ENCODE assay signal across 9 cellular contexts in the genomic region with DNA sequence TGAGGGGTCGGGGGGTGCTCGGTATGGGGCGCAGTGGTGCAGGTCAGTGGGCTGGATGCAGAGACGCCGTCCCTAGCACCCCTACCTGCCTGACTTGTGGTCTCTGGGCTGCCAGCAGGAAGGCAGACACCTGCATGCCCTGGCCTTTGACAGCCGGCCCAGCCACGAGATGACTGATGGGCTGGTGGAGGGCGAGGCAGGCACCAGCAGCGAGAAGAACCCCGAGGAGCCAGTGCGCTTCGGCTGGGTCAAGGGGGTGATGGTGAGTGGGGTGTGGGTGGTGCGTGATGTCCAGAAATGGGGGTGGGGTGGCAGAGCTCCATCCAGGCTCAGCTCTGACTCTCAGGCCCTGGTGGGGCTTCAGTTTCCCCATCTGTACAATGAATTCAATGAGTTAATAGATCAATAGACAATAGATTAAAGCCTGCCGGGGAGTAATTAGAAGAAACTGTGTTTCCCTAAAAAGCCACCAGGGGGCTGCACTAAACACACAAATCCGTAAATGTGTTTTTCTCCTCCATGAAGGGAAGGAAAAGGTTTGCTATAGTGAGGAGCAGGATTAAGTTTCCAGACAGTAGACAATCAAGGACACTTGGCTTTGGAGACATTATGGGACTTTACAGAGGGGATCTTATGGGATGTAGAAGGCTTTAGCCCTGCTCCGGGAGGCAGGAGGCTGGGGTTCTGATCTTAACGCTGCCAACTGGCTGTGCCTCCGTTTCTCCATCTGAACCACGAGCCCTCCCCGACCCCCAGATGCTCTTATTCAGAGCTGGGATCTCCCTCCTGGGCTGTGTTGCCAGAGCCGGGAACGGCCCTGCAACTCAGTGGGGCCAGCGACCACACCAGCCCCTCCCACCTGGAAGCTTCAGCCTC. TPM values are rescaled to one million over a fixed set of nuclear protein-coding genes. Genes with fewer than 3 reads are reported as not detected.
DNase-seq lines count a peak whose midpoint lies in the region; ATAC-seq, FAIRE-seq and TF ChIP-seq lines count a peak whose summit lies in the region.
"Had no signal": no experiment of that assay in that cellular context is flagged by ENCODE, and none has a peak within 500 bp of the region (broad histone marks: within the 10 kb centered on the region; RNA-seq: fewer than 3 reads in every experiment).

No MANE protein-coding gene starts in this region.

- dilution Hi-C loops in keratinocyte (cut with MboI; ENCODE audit: extremely low pct_ligation_motif_present, low sequenced_read_pairs): loop anchor here (25.0 kb wide), 1 partner anchor 105 kb away; no protein-coding TSS in a partner anchor

- H3K4me1 Mint-ChIP-seq in MCF 10A (ENCODE audit: insufficient read depth, unreplicated experiment): peaks cover 5% of the 10 kb centered on the region

- H4K20me1 ChIP-seq in keratinocyte (ENCODE audit: control insufficient read depth, extremely low read depth, insufficient read depth, low read length): no peaks in the 10 kb centered on the region

- no peaks in the 10 kb centered on the region for H3K79me2 ChIP-seq in keratinocyte (ENCODE audit: control insufficient read depth, insufficient read depth, low read length)

- FAIRE-seq in HTR-8/SVneo (lab: Jason Lieb, UNC): no peak
- FAIRE-seq in keratinocyte (lab: Jason Lieb, UNC): no peak

- H3K27ac ChIP-seq in keratinocyte (ENCODE audit: control insufficient read depth, insufficient read depth, low read length): no peak overlapping the region

- H2AFZ ChIP-seq in keratinocyte (ENCODE audit: control insufficient read depth, low read length): no peak overlapping the region

- CTCF ChIA-PET in MCF 10A (lab: Yijun Ruan, JAX): interaction anchor here (0.5 to 3.5 kb wide), 33 partner anchors 8 to 1458 kb away, joined by 3 to 27 read pairs (median 4); no protein-coding TSS in a partner anchor

- no peak overlapping the region for H3K9ac ChIP-seq in keratinocyte (ENCODE audit: control insufficient read depth, extremely low read depth, insufficient read depth, low read length)

- DNase-seq in DMS153 treated with DMSO at 0.1 percent for 48 hours (lab: John Stamatoyannopoulos, UW; ENCODE audit: unreplicated experiment) (peak; percentile 28), HTR-8/SVneo (ENCODE audit: insufficient read length, low spot score) (peak; percentile 72), RPMI8226 (peak; percentile 75), MCF 10A (ENCODE audit: unreplicated experiment) (peak; percentile 63), keratinocyte (ENCODE audit: low read depth, low spot score) (no peak)
- DNase-seq in stimulated activated CD4-positive, alpha-beta T cell treated with anti-CD3 and anti-CD28 coated beads, Interleukin-4, amount 100 ng/mL, for 1 hour: peak; percentile 16

- peak; percentile 66 for TF ChIP-seq CTCF in MCF 10A (IDR thresholded peaks at IDR 0.05; ENCODE audit: unreplicated experiment)
- peak; percentile 37 to 64 (median 53) for TF ChIP-seq CTCF in keratinocyte (optimal IDR thresholded peaks at IDR 0.05 in 1 of 3, IDR thresholded peaks at IDR 0.05 in 1 of 3, conservative IDR thresholded peaks at IDR 0.05 in 1 of 3; ENCODE audit: extremely low read depth in 1 of 3, insufficient read depth in 2 of 3, low read length in 3 of 3)

- no peaks in the 10 kb centered on the region for H3K4me1 ChIP-seq in keratinocyte (ENCODE audit: control insufficient read depth, extremely low read depth, insufficient read depth, low read length)

- no peaks in the 10 kb centered on the region for H3K36me3 ChIP-seq in keratinocyte (ENCODE audit: control insufficient read depth in 2 of 2, extremely low read depth in 1 of 2, insufficient read depth in 2 of 2, low read length in 2 of 2)

- no peaks in the 10 kb centered on the region for H3K27me3 ChIP-seq in keratinocyte (ENCODE audit: control insufficient read depth, extremely low read depth, insufficient read depth, low read length)

- ATAC-seq in HG03439 (IDR thresholded peaks at IDR 0.05; ENCODE audit: unreplicated experiment) (no peak), GM21825 (IDR thresholded peaks at IDR 0.05; ENCODE audit: unreplicated experiment) (no peak)

- H3K27ac Mint-ChIP-seq in MCF 10A (ENCODE audit: low read depth, unreplicated experiment): no peak overlapping the region
- H3K27ac Mint-ChIP-seq: activated naive CD4-positive, alpha-beta T cell treated with anti-CD3 and anti-CD28 coated beads, Interleukin-2, amount 50 U/mL, for 24 hours had no signal

- H3K4me3 Mint-ChIP-seq in MCF 10A (ENCODE audit: unreplicated experiment): no peak overlapping the region
- H3K4me3 Mint-ChIP-seq: activated naive CD4-positive, alpha-beta T cell treated with anti-CD3 and anti-CD28 coated beads, Interleukin-2, amount 50 U/mL, for 24 hours had no signal

- BruUV-seq in MCF 10A (replicated peaks; lab: Mats Ljungman, UMichigan): no TSS peak

- H3K9me1 ChIP-seq in keratinocyte (ENCODE audit: control insufficient read depth, extremely low read depth, insufficient read depth, low read length): no peaks in the 10 kb centered on the region

- H3K4me2 ChIP-seq in keratinocyte (ENCODE audit: control insufficient read depth, extremely low read depth, insufficient read depth, low read depth, low read length): no peak overlapping the region

- no peaks in the 10 kb centered on the region for H3K36me3 Mint-ChIP-seq in MCF 10A (ENCODE audit: insufficient read depth, unreplicated experiment)
- H3K36me3 Mint-ChIP-seq: activated naive CD4-positive, alpha-beta T cell treated with anti-CD3 and anti-CD28 coated beads, Interleukin-2, amount 50 U/mL, for 24 hours had no signal

- no peaks in the 10 kb centered on the region for H3K9me3 ChIP-seq in keratinocyte (ENCODE audit: control insufficient read depth, low read depth, low read length)

- intact Hi-C loops in MCF 10A (cut with micrococcal nuclease): loop anchor here (1.0 to 5.0 kb wide), 4 partner anchors 65 to 301 kb away; a partner anchor contains a TSS

- H3K27me3 Mint-ChIP-seq in MCF 10A (ENCODE audit: insufficient read depth, unreplicated experiment): no peaks in the 10 kb centered on the region
- H3K27me3 Mint-ChIP-seq: activated naive CD4-positive, alpha-beta T cell treated with anti-CD3 and anti-CD28 coated beads, Interleukin-2, amount 50 U/mL, for 24 hours had no signal

- H3K4me3 ChIP-seq in keratinocyte (ENCODE audit: control insufficient read depth in 2 of 3, extremely low read depth in 1 of 3, insufficient read depth in 2 of 3, low read depth in 1 of 3, low read length in 3 of 3): no peak overlapping the region

- POLR2A ChIA-PET in MCF 10A (lab: Yijun Ruan, JAX): interaction anchor here (2.4 kb wide), 1 partner anchor 65 kb away, joined by 12 read pairs; a partner anchor contains a TSS

- no peaks in the 10 kb centered on the region for H3K9me3 Mint-ChIP-seq in MCF 10A (ENCODE audit: unreplicated experiment)
- H3K9me3 Mint-ChIP-seq: activated naive CD4-positive, alpha-beta T cell treated with anti-CD3 and anti-CD28 coated beads, Interleukin-2, amount 50 U/mL, for 24 hours had no signal

RNA-seq across cellular contexts. Expression of a gene that starts 2.2 kb away (rescaled TPM):
- not detected in 2 replicates for total RNA-seq in MCF 10A (2022)
- 0.01 TPM in 1 of 3 replicates, not detected in the others for polyA plus RNA-seq in keratinocyte
- not detected for polyA plus RNA-seq in keratinocyte (2011; ENCODE audit: low read depth)
- 0.13 TPM in 1 of 2 replicates, not detected in the other for polyA plus RNA-seq in keratinocyte (2011; cell fraction: cytosol; rRNA removed)
- polyA plus RNA-seq in keratinocyte (2011; cell fraction: nucleus; rRNA removed): not detected in 2 replicates
- not detected in 2 replicates for polyA plus RNA-seq in keratinocyte (2012; ENCODE audit: low replicate concordance)
- 0.07 to 0.49 TPM in 2 of 3 replicates, not detected in the other for polyA minus RNA-seq in keratinocyte
- 1.7 TPM for polyA minus RNA-seq in keratinocyte (2011; cell fraction: cytosol; rRNA and poly(A)+ RNA removed)
- polyA minus RNA-seq in keratinocyte (2011; cell fraction: nucleus; rRNA and poly(A)+ RNA removed): 0.21 and 0.31 TPM in 2 replicates
